19 cellular contexts compared by ENCODE assay signal in genomic region chr22:17789379-17790200, GRCh38. TPM values are rescaled to one million over a fixed set of nuclear protein-coding genes. Genes with fewer than 3 reads are reported as not detected.
DNase-seq lines count a peak whose midpoint lies in the region; ATAC-seq and TF ChIP-seq lines count a peak whose summit lies in the region.
"Had no signal": no experiment of that assay in that cellular context is flagged by ENCODE, and none has a peak within 500 bp of the region (broad histone marks: within the 10 kb centered on the region; RNA-seq: fewer than 3 reads in every experiment).

No MANE protein-coding gene starts in this region.

- CTCF ChIA-PET in activated B cell treated with CpG ODN at 0.5 μM for 24 hours (lab: Charles Lee): no interaction called here

- no peak for ATAC-seq in activated B cell treated with CpG ODN at 0.5 μM for 24 hours (ENCODE audit: low read depth)

- no peak overlapping the region for H3K4me3 ChIP-seq in effector memory CD4-positive, alpha-beta T cell (ENCODE audit: insufficient read depth, low read depth, low read length, poor library complexity, severe bottlenecking)
- H3K4me3 ChIP-seq: A549 had no signal

- H3K27ac ChIP-seq in KOPT-K1 (ENCODE audit: low read depth, low read length, poor library complexity, severe bottlenecking): peak overlapping the region; percentile 98
- H3K27ac ChIP-seq in substantia nigra (ENCODE audit: low read depth, low read length, poor library complexity, severe bottlenecking): peak overlapping the region; percentile 83
- no peak overlapping the region for H3K27ac ChIP-seq in effector memory CD4-positive, alpha-beta T cell (ENCODE audit: insufficient read depth, low read length, poor library complexity, severe bottlenecking)
- H3K27ac ChIP-seq: A549 had no signal

- H3K4me1 ChIP-seq in effector memory CD4-positive, alpha-beta T cell (ENCODE audit: control insufficient read depth, insufficient read depth, low read length, poor library complexity, severe bottlenecking): no peaks in the 10 kb centered on the region

- H3K9me3 Mint-ChIP-seq in activated B cell treated with CpG ODN at 0.5 μM for 24 hours (no peaks in the 10 kb centered on the region), endothelial cell (ENCODE audit: unreplicated experiment) (no peaks in the 10 kb centered on the region), immature natural killer cell (no peaks in the 10 kb centered on the region)
- H3K9me3 Mint-ChIP-seq: IgD-negative memory B cell had no signal

- no peaks in the 10 kb centered on the region for H3K27me3 ChIP-seq in effector memory CD4-positive, alpha-beta T cell (replicated peaks; ENCODE audit: control insufficient read depth, insufficient read depth, low read length, poor library complexity, severe bottlenecking)
- H3K27me3 ChIP-seq: BE2C had no signal

- no peak overlapping the region for H3K4me3 Mint-ChIP-seq in activated B cell treated with CpG ODN at 0.5 μM for 24 hours
- no peak overlapping the region for H3K4me3 Mint-ChIP-seq in endothelial cell (ENCODE audit: unreplicated experiment)
- H3K4me3 Mint-ChIP-seq in immature natural killer cell: no peak overlapping the region

- no peak for TF ChIP-seq CTCF in activated B cell treated with CpG ODN at 0.5 μM for 24 hours (IDR thresholded peaks at IDR 0.05)
- TF ChIP-seq CTCF in endothelial cell (IDR thresholded peaks at IDR 0.05; ENCODE audit: unreplicated experiment): no peak

- peaks cover 59% of the 10 kb centered on the region for H3K36me3 Mint-ChIP-seq in activated B cell treated with CpG ODN at 0.5 μM for 24 hours (ENCODE audit: low read depth)
- H3K36me3 Mint-ChIP-seq in endothelial cell (ENCODE audit: low read depth, unreplicated experiment): peaks cover 18% of the 10 kb centered on the region
- peaks cover 0 to 5% (median 0%) of the 10 kb centered on the region in 3 donors for H3K36me3 Mint-ChIP-seq in immature natural killer cell

- H3K4me1 Mint-ChIP-seq in activated B cell treated with CpG ODN at 0.5 μM for 24 hours: peaks cover 19% of the 10 kb centered on the region
- H3K4me1 Mint-ChIP-seq in endothelial cell (ENCODE audit: unreplicated experiment): peaks cover 26% of the 10 kb centered on the region
- peaks cover 0 to 20% of the 10 kb centered on the region in 2 donors for H3K4me1 Mint-ChIP-seq in immature natural killer cell

- H3K27ac Mint-ChIP-seq in activated B cell treated with CpG ODN at 0.5 μM for 24 hours (peak overlapping the region; percentile 12), endothelial cell (ENCODE audit: unreplicated experiment) (peak overlapping the region; percentile 67), immature natural killer cell (no peak overlapping the region)
- H3K27ac Mint-ChIP-seq: IgD-negative memory B cell had no signal

- POLR2A ChIA-PET in activated B cell treated with CpG ODN at 0.5 μM for 24 hours (lab: Charles Lee): interaction anchor here (1.1 to 9.6 kb wide), 3 partner anchors 8 to 17 kb away, joined by 4 to 64 read pairs (median 5); partner anchors contain the start of gene BID

- no peak for DNase-seq in activated B cell treated with CpG ODN at 0.5 μM for 24 hours
- DNase-seq in endothelial cell (ENCODE audit: low spot score): no peak
- DNase-seq in substantia nigra (lab: John Stamatoyannopoulos, UW): peak in 9 of 49 donors; percentile 8 to 69 (median 31)
- no peak for DNase-seq in immature natural killer cell
- no peak for DNase-seq in effector memory CD4-positive, alpha-beta T cell
- DNase-seq in SIG-M5 (lab: John Stamatoyannopoulos, UW): no peak
- DNase-seq: BE2C, DMS79 treated with DMSO at 0.1 percent for 48 hours, Karpas-422, NCI-H1694, NCI-H2081, NCI-H2171, NCI-H526, OCI-M1, SHP77 treated with DMSO at 0.1 percent for 48 hours, SK-N-SH had no signal

- H3K9me3 ChIP-seq in KOPT-K1 (ENCODE audit: insufficient read depth, low read length, poor library complexity, severe bottlenecking): no peaks in the 10 kb centered on the region
- H3K9me3 ChIP-seq in effector memory CD4-positive, alpha-beta T cell (ENCODE audit: control insufficient read depth, low read length): no peaks in the 10 kb centered on the region
- H3K9me3 ChIP-seq: A549, BE2C, SK-N-SH had no signal

- no peaks in the 10 kb centered on the region for H3K36me3 ChIP-seq in KOPT-K1 (ENCODE audit: insufficient read depth, low read length)
- peaks cover 24% of the 10 kb centered on the region for H3K36me3 ChIP-seq in effector memory CD4-positive, alpha-beta T cell (ENCODE audit: control insufficient read depth, insufficient read depth, low read length)

- intact Hi-C loops in activated B cell treated with CpG ODN at 0.5 μM for 24 hours (cut with micrococcal nuclease): no loop called here

- no peaks in the 10 kb centered on the region for H3K27me3 Mint-ChIP-seq in activated B cell treated with CpG ODN at 0.5 μM for 24 hours
- peaks cover 21% of the 10 kb centered on the region for H3K27me3 Mint-ChIP-seq in endothelial cell (ENCODE audit: unreplicated experiment)
- H3K27me3 Mint-ChIP-seq in immature natural killer cell (ENCODE audit: low read depth in 3 of 3): peaks cover 0 to 2% (median 1%) of the 10 kb centered on the region in 3 donors
- H3K27me3 Mint-ChIP-seq: IgD-negative memory B cell had no signal

RNA-seq across cellular contexts. Expression of gene BID, which starts 15.3 kb away (rescaled TPM):
- total RNA-seq in activated B cell treated with CpG ODN at 0.5 μM for 24 hours: 78.9 and 81.4 TPM in 2 replicates
- total RNA-seq in endothelial cell (ENCODE audit: unreplicated experiment): 32.5 TPM
- 100 to 1,000 TPM; 110 to 180 (median 164) TPM for polyA plus RNA-seq in immature natural killer cell

Comparison
In these comparisons a context has a peak if more than half of its experiments do, and no peak if none do; other contexts are left out.
1. H3K27ac Mint-ChIP-seq: peak in activated B cell treated with CpG ODN at 0.5 μM for 24 hours (single experiment) and endothelial cell (single experiment); none in immature natural killer cell (0 of 6).